11 cellular contexts compared by ENCODE assay signal in genomic region chr12:27873010-27873409, GRCh38.
"Had no signal": no experiment of that assay in that cellular context is flagged by ENCODE, and none has a peak within 500 bp of the region (broad histone marks: within the 10 kb centered on the region; RNA-seq: fewer than 3 reads in every experiment).

No MANE protein-coding gene starts in this region.

- H3K4me1 Mint-ChIP-seq: GM23338, H9 had no signal

- H3K9me3 ChIP-seq: HAP-1 had no signal

- H3K27ac ChIP-seq: GM23248 had no signal

- H3K4me3 Mint-ChIP-seq: GM23338, H9, HFFc6 had no signal

- H3K4me3 ChIP-seq: GM23248, GM23338, HAP-1 had no signal

- H3K4me2 ChIP-seq: GM23338 had no signal

- FAIRE-seq: H1, H54 had no signal

- H3K9me3 Mint-ChIP-seq: HFFc6 had no signal

- H3K9ac ChIP-seq: GM23248 had no signal

- H3K27ac Mint-ChIP-seq: GM23338, H9, HFFc6 had no signal

- H3K36me3 ChIP-seq: HAP-1 had no signal

- H2AFZ ChIP-seq: GM23248, GM23338 had no signal

- DNase-seq: GM23248, GOT3, H7, H9, HCEC 1CT, HFFc6 had no signal

- ATAC-seq: GM23338, HCT116 had no signal
